Comparison of ENCODE assay signal across 18 cellular contexts in genomic region chr1:240055978-240056772, GRCh38. TPM values are rescaled to one million over a fixed set of nuclear protein-coding genes. Genes with fewer than 3 reads are reported as not detected.
"Had no signal": no experiment of that assay in that cellular context is flagged by ENCODE, and none has a peak within 500 bp of the region (broad histone marks: within the 10 kb centered on the region; RNA-seq: fewer than 3 reads in every experiment).

No MANE protein-coding gene starts in this region.

- H3K9me3 ChIP-seq: mucosa of descending colon, pancreas, sigmoid colon, testis had no signal

- H3K27me3 Mint-ChIP-seq: activated naive CD8-positive, alpha-beta T cell treated with anti-CD3 and anti-CD28 coated beads for 36 hours; type B pancreatic cell had no signal

- H3K27ac Mint-ChIP-seq: activated naive CD8-positive, alpha-beta T cell treated with anti-CD3 and anti-CD28 coated beads for 36 hours; naive thymus-derived CD4-positive, alpha-beta T cell; stimulated activated effector memory CD8-positive, alpha-beta T cell treated with anti-CD3 and anti-CD28 coated beads, Interleukin-12 subunit alpha, Interleukin-12 subunit beta, amount 100 ng/mL, for 72 hours; type B pancreatic cell had no signal

- H3K27ac ChIP-seq: hepatocyte, pancreas, sigmoid colon, testis had no signal

- H3K9me3 Mint-ChIP-seq: activated naive CD8-positive, alpha-beta T cell treated with anti-CD3 and anti-CD28 coated beads for 36 hours; stimulated activated effector memory CD8-positive, alpha-beta T cell treated with anti-CD3 and anti-CD28 coated beads, Interleukin-12 subunit alpha, Interleukin-12 subunit beta, amount 100 ng/mL, for 72 hours; type B pancreatic cell had no signal

- H3K27me3 ChIP-seq: hepatocyte, pancreas, sigmoid colon, testis had no signal

- H3K36me3 Mint-ChIP-seq: activated naive CD8-positive, alpha-beta T cell treated with anti-CD3 and anti-CD28 coated beads for 36 hours; naive thymus-derived CD4-positive, alpha-beta T cell; stimulated activated effector memory CD8-positive, alpha-beta T cell treated with anti-CD3 and anti-CD28 coated beads, Interleukin-12 subunit alpha, Interleukin-12 subunit beta, amount 100 ng/mL, for 72 hours; type B pancreatic cell had no signal

- H3K4me2 ChIP-seq: hepatocyte had no signal

- H2AFZ ChIP-seq: hepatocyte had no signal

- DNase-seq: activated CD4-positive, CD25-positive, alpha-beta regulatory T cell treated with anti-CD3 and anti-CD28 coated beads, Interleukin-2, amount 50 U/mL, for 72 hours; activated gamma-delta T cell; activated naive CD8-positive, alpha-beta T cell treated with anti-CD3 and anti-CD28 coated beads for 36 hours; amniotic stem cell; dermis blood vessel endothelial cell; foreskin fibroblast; mesenchymal stem cell; mucosa of descending colon; naive thymus-derived CD4-positive, alpha-beta T cell; pancreas; sigmoid colon; stimulated activated CD4-positive, alpha-beta T cell treated with anti-CD3 and anti-CD28 coated beads, Interleukin-4, amount 100 ng/mL, for 24 hours; T1000; testis had no signal

- H3K36me3 ChIP-seq: pancreas, sigmoid colon had no signal

- H3K4me1 ChIP-seq: pancreas, sigmoid colon, testis had no signal

- ATAC-seq: mucosa of descending colon; naive thymus-derived CD4-positive, alpha-beta T cell; pancreas; stimulated activated effector memory CD8-positive, alpha-beta T cell treated with anti-CD3 and anti-CD28 coated beads, Interleukin-12 subunit alpha, Interleukin-12 subunit beta, amount 100 ng/mL, for 72 hours had no signal

- H3K79me2 ChIP-seq: hepatocyte had no signal

- H3K4me3 Mint-ChIP-seq: activated naive CD8-positive, alpha-beta T cell treated with anti-CD3 and anti-CD28 coated beads for 36 hours; naive thymus-derived CD4-positive, alpha-beta T cell; stimulated activated effector memory CD8-positive, alpha-beta T cell treated with anti-CD3 and anti-CD28 coated beads, Interleukin-12 subunit alpha, Interleukin-12 subunit beta, amount 100 ng/mL, for 72 hours; type B pancreatic cell had no signal

- H3K4me1 Mint-ChIP-seq: activated naive CD8-positive, alpha-beta T cell treated with anti-CD3 and anti-CD28 coated beads for 36 hours; naive thymus-derived CD4-positive, alpha-beta T cell; stimulated activated effector memory CD8-positive, alpha-beta T cell treated with anti-CD3 and anti-CD28 coated beads, Interleukin-12 subunit alpha, Interleukin-12 subunit beta, amount 100 ng/mL, for 72 hours had no signal

- H3K4me3 ChIP-seq: hepatocyte, mucosa of descending colon, pancreas, sigmoid colon, testis had no signal

RNA-seq across cellular contexts. Expression of gene FMN2, which starts 35.5 kb away (rescaled TPM):
- total RNA-seq: activated CD8-positive, alpha-beta memory T cell treated with anti-CD3 and anti-CD28 coated beads for 36 hours; activated naive CD8-positive, alpha-beta T cell treated with anti-CD3 and anti-CD28 coated beads for 36 hours; naive thymus-derived CD4-positive, alpha-beta T cell had no signal
- polyA plus RNA-seq: hepatocyte; naive thymus-derived CD4-positive, alpha-beta T cell had no signal
